In genomic region chr4:7803992-7804758, GRCh38 we compare ENCODE assay signal across 1 cellular context.
TF ChIP-seq lines count a peak whose summit lies in the region.

No MANE protein-coding gene starts in this region.

TF ChIP-seq in K562, 482 proteins besides CTCF, POLR2A, EP300 and RAD21 (continued from another document):
- TF ChIP-seq ZNF407 (IDR thresholded peaks at IDR 0.05; ENCODE audit: low read depth) (no peak), CREM (IDR thresholded peaks at IDR 0.05; ENCODE audit: low read depth) (peak; percentile 17; the same call in 1 of the 2 replicates), CBX8 (IDR thresholded peaks at IDR 0.05; ENCODE audit: borderline replicate concordance, extremely low read depth, low read depth, low read length, poor library complexity, severe bottlenecking) (no peak), TFAP4 (CRISPR knock-in tag; IDR thresholded peaks at IDR 0.05; ENCODE audit: borderline replicate concordance) (peak; percentile 35; the same call in 1 of the 2 replicates), YY1 (IDR thresholded peaks at IDR 0.05; ENCODE audit: borderline replicate concordance in 1 of 3, control insufficient read depth in 1 of 3, extremely low read depth in 1 of 3, insufficient read depth in 3 of 3, insufficient read length in 1 of 3, insufficient replicate concordance in 2 of 3, low read depth in 1 of 3, low read length in 2 of 3) (peak in 1 of 3 experiments; percentile 26), ATF3 (IDR thresholded peaks at IDR 0.05) (peak; percentile 8; the same call in 1 of the 2 replicates), ATF3 (CRISPR knock-in tag; conservative IDR thresholded peaks at IDR 0.05) (no peak)
